11 cellular contexts compared by ENCODE assay signal in the genomic region with DNA sequence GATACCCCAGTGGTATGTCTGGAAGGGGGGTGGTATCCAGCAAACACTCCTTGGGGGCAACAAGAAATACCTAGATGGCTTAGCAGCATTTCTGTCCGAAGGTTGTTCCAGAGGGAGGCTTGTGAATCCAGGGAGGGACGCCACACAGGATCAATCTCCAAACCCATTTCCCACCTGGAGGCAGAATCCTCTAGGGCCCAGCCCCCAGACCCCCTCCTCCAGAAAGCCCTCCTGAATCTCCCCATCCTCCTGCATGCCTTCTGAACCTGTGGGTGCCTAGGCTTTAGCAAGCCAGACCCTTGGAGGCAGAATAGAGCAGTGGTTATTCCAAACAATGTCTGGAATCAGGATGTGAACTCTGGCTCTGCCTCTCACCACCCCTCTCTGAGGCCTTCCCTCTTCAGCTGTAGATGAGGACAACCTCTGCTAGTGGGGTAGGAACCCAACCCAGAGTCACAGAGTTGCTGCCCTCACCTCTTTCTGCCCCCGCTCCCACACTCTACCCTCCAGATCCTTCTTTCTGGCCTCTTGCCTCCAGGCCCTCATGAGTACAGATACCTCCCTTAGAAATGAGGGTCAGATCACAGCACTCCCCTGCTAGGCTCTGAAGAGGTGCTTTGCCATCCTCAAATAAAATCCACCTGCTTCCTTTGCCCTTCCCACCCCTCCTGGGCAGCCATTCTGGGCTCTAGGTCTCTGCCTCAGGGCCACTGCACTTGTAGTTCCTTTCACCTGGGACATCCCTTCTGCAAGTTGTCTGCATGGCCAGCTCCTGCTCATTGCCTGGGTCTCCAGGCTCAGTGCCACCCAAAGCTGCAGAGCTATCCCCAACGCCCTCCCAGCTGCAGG. TPM values are rescaled to one million over a fixed set of nuclear protein-coding genes. Genes with fewer than 3 reads are reported as not detected.
DNase-seq lines count a peak whose midpoint lies in the region; ATAC-seq and TF ChIP-seq lines count a peak whose summit lies in the region.
"Had no signal": no experiment of that assay in that cellular context is flagged by ENCODE, and none has a peak within 500 bp of the region (broad histone marks: within the 10 kb centered on the region; RNA-seq: fewer than 3 reads in every experiment).

No MANE protein-coding gene starts in this region.

- H3K79me2 ChIP-seq in PC-3 (ENCODE audit: low read length): no peaks in the 10 kb centered on the region

- POLR2A ChIA-PET in HEK293T (lab: Yijun Ruan, JAX) (no interaction called here), PC-3 (lab: Charles Lee; ENCODE audit: unreplicated experiment) (no interaction called here)

- no peaks in the 10 kb centered on the region for H3F3A ChIP-seq in PC-3 (ENCODE audit: low read length, unreplicated experiment)

- no peaks in the 10 kb centered on the region for H3K9me3 ChIP-seq in cardiac muscle cell (ENCODE audit: low read depth)
- H3K9me3 ChIP-seq in body of pancreas: no peaks in the 10 kb centered on the region
- no peaks in the 10 kb centered on the region for H3K9me3 ChIP-seq in tibial nerve
- no peaks in the 10 kb centered on the region for H3K9me3 ChIP-seq in PC-3 (ENCODE audit: low read length)

- H3K27me3 ChIP-seq in cardiac muscle cell (no peaks in the 10 kb centered on the region), body of pancreas (no peaks in the 10 kb centered on the region), tibial nerve (no peaks in the 10 kb centered on the region), PC-3 (ENCODE audit: low read length) (no peaks in the 10 kb centered on the region)

- H2AFZ ChIP-seq in PC-3 (ENCODE audit: low read length): no peak overlapping the region

- CTCF ChIA-PET in HEK293T (lab: Yijun Ruan, JAX): no interaction called here
- CTCF ChIA-PET in PC-3 (lab: Charles Lee): no interaction called here

- H3K4me3 ChIP-seq in cardiac muscle cell: no peak overlapping the region
- H3K4me3 ChIP-seq in body of pancreas: no peak overlapping the region
- no peak overlapping the region for H3K4me3 ChIP-seq in tibial nerve
- H3K4me3 ChIP-seq in PC-3 (ENCODE audit: low read length): no peak overlapping the region

- WGBS in body of pancreas, 2 donors: 72 to 80% methylated on average over 4 of the region's 4 CpGs
- whole genome bisulfite sequencing in tibial nerve, 2 donors: 70 to 82% methylated on average over 4 of the region's 4 CpGs

- no peaks in the 10 kb centered on the region for H3K9me3 Mint-ChIP-seq in natural killer cell

- H3K27ac ChIP-seq in cardiac muscle cell (peak overlapping the region; percentile 98), body of pancreas (peak overlapping the region; percentile 97 to 100 (median 99)), tibial nerve (peak overlapping the region; percentile 86 to 96 (median 92)), caudate nucleus (ENCODE audit: low read depth, low read length) (no peak overlapping the region), PC-3 (ENCODE audit: low read length) (no peak overlapping the region)

- TF ChIP-seq CTCF in cardiac muscle cell (IDR thresholded peaks at IDR 0.05; ENCODE audit: low read depth, low read length): no peak
- TF ChIP-seq CTCF in body of pancreas (IDR thresholded peaks at IDR 0.05): no peak
- TF ChIP-seq CTCF in natural killer cell (IDR thresholded peaks at IDR 0.05): no peak
- TF ChIP-seq CTCF in tibial nerve (IDR thresholded peaks at IDR 0.05): no peak
- no peak for TF ChIP-seq CTCF in PC-3 (conservative IDR thresholded peaks at IDR 0.05; ENCODE audit: low read depth, low read length)

- BruUV-seq in PC-3 (replicated peaks; lab: Mats Ljungman, UMichigan): no TSS peak

- peaks cover 8% of the 10 kb centered on the region for H3K36me3 ChIP-seq in cardiac muscle cell
- H3K36me3 ChIP-seq in body of pancreas (replicated peaks in 1 of 2; ENCODE audit: insufficient read depth in 1 of 2, low read depth in 2 of 2): peaks cover 0 to 6% of the 10 kb centered on the region in 2 donors
- peaks cover 0 to 40% (median 0%) of the 10 kb centered on the region in 3 donors for H3K36me3 ChIP-seq in tibial nerve
- no peaks in the 10 kb centered on the region for H3K36me3 ChIP-seq in PC-3 (ENCODE audit: low read depth, low read length)

- no peaks in the 10 kb centered on the region for H3K9me2 ChIP-seq in PC-3 (replicated peaks; ENCODE audit: low read length)

- no peak for TF ChIP-seq EP300 in tibial nerve (IDR thresholded peaks at IDR 0.05)

- peaks cover 29% of the 10 kb centered on the region for H3K4me1 ChIP-seq in cardiac muscle cell (ENCODE audit: low read depth)
- H3K4me1 ChIP-seq in body of pancreas: peaks cover 100% of the 10 kb centered on the region
- peaks cover 0 to 87% (median 32%) of the 10 kb centered on the region in 4 donors for H3K4me1 ChIP-seq in tibial nerve
- peaks cover 27% of the 10 kb centered on the region for H3K4me1 ChIP-seq in PC-3 (ENCODE audit: insufficient read depth, low read length)

- H4K20me1 ChIP-seq in PC-3 (ENCODE audit: low read length): no peaks in the 10 kb centered on the region

- TF ChIP-seq POLR2A in body of pancreas (IDR thresholded peaks at IDR 0.05) (no peak), tibial nerve (IDR thresholded peaks at IDR 0.05) (no peak)

- H3K4me3 Mint-ChIP-seq in natural killer cell: peak overlapping the region; percentile 47

- DNase-seq in cardiac muscle cell (ENCODE audit: low read depth in 1 of 2, low spot score in 1 of 2) (no peak), cardiac septum (ENCODE audit: low spot score) (no peak), body of pancreas (no peak), natural killer cell (no peak), tibial nerve (ENCODE audit: low spot score in 2 of 2) (no peak), HEK293T (ENCODE audit: extremely low spot score) (no peak), caudate nucleus (lab: John Stamatoyannopoulos, UW) (no peak), PC-3 (no peak)
- DNase-seq: AML-193; effector CD4-positive, alpha-beta T cell; NCI-H1105 treated with DMSO at 0.1 percent for 48 hours had no signal

- peaks cover 18% of the 10 kb centered on the region for H3K36me3 Mint-ChIP-seq in natural killer cell

- no peaks in the 10 kb centered on the region for H3K27me3 Mint-ChIP-seq in natural killer cell (ENCODE audit: low read depth in 2 of 2)

- intact Hi-C loops in cardiac septum (cut with DNase I): no loop called here
- intact Hi-C loops in body of pancreas (cut with DNase I): no loop called here
- intact Hi-C loops in natural killer cell (cut with micrococcal nuclease): no loop called here
- intact Hi-C loops in PC-3 (cut with micrococcal nuclease): no loop called here

- H3K4me1 Mint-ChIP-seq in natural killer cell: peaks cover 81 to 92% of the 10 kb centered on the region in 2 donors

- H3K4me2 ChIP-seq in PC-3 (ENCODE audit: low read length): no peak overlapping the region

- H3K27ac Mint-ChIP-seq in natural killer cell: peak overlapping the region; percentile 93 to 95

- no peak overlapping the region for H3K9ac ChIP-seq in PC-3 (ENCODE audit: low read length)

- ATAC-seq in body of pancreas (no peak), natural killer cell (no peak), PC-3 (no peak)

TF ChIP-seq in HEK293T, 16 proteins besides CTCF, POLR2A, EP300 and RAD21:
- TF ChIP-seq SUZ12 (IDR thresholded peaks at IDR 0.05) (no peak), NFRKB (IDR thresholded peaks at IDR 0.05) (no peak), ARNT (IDR thresholded peaks at IDR 0.05) (no peak), FOXM1 (IDR thresholded peaks at IDR 0.05; ENCODE audit: borderline replicate concordance) (no peak), BHLHE40 (IDR thresholded peaks at IDR 0.05; ENCODE audit: borderline replicate concordance) (no peak), SP1 (IDR thresholded peaks at IDR 0.05) (no peak), LEF1 (IDR thresholded peaks at IDR 0.05; ENCODE audit: borderline replicate concordance) (no peak), HDGF (IDR thresholded peaks at IDR 0.05; ENCODE audit: borderline replicate concordance) (no peak), FOXK2 (IDR thresholded peaks at IDR 0.05) (no peak), ELF4 (IDR thresholded peaks at IDR 0.05) (no peak)

RNA-seq across cellular contexts. Expression of a gene that starts 8.1 kb away (rescaled TPM):
- total RNA-seq in cardiac muscle cell (6.9 and 8.2 TPM in 2 replicates), cardiac septum (21.1 TPM), body of pancreas (10 to 100 TPM in 1 of 2 donors, 1 to 10 TPM in 1; 4.9 to 19.8 TPM), natural killer cell (10 to 100 TPM in 2 of 3 donors, 1 to 10 TPM in 1; 2.4 to 23.6 (median 11.3) TPM), tibial nerve (10 to 100 TPM in 1 of 4 donors, 1 to 10 TPM in 3; 5.5 to 15.5 (median 5.8) TPM), PC-3 (2014; rRNA removed) (1.6 and 2.3 TPM in 2 replicates)
- 6.4 and 11.7 TPM in 2 replicates for polyA plus RNA-seq in cardiac muscle cell

RNA-seq across cellular contexts. Expression of a gene that starts 13.5 kb away (rescaled TPM):
- total RNA-seq in cardiac muscle cell (88.2 and 94.7 TPM in 2 replicates), cardiac septum (266 TPM), body of pancreas (10 to 100 TPM; 23.6 to 29.3 TPM), natural killer cell (10 to 100 TPM; 48.0 to 57.7 (median 49.3) TPM), tibial nerve (10 to 100 TPM; 17.2 to 53.7 (median 18.0) TPM), PC-3 (2014; rRNA removed) (142 and 174 TPM in 2 replicates)
- polyA plus RNA-seq in cardiac muscle cell: 77.3 and 94.2 TPM in 2 replicates

RNA-seq across cellular contexts. Expression of a gene that starts 34.2 kb away (rescaled TPM):
- 13.8 and 23.3 TPM in 2 replicates for total RNA-seq in cardiac muscle cell
- 33.9 and 37.4 TPM in 2 replicates for polyA plus RNA-seq in cardiac muscle cell
- 14.4 TPM for total RNA-seq in cardiac septum
- 1 to 10 TPM; 6.7 to 9.6 TPM for total RNA-seq in body of pancreas
- total RNA-seq in natural killer cell: 10 to 100 TPM; 20.5 to 29.3 (median 28.2) TPM
- 10 to 100 TPM in 1 of 4 donors, 1 to 10 TPM in 3; 6.9 to 10.2 (median 8.8) TPM for total RNA-seq in tibial nerve
- 20.3 and 22.2 TPM in 2 replicates for total RNA-seq in PC-3 (2014; rRNA removed)

RNA-seq across cellular contexts. Expression of a gene that starts 35.9 kb away (rescaled TPM):
- total RNA-seq in cardiac muscle cell (34.1 and 39.4 TPM in 2 replicates), cardiac septum (35.7 TPM), body of pancreas (10 to 100 TPM in 1 of 2 donors, 1 to 10 TPM in 1; 6.3 to 11.4 TPM), natural killer cell (10 to 100 TPM in 2 of 3 donors, 1 to 10 TPM in 1; 7.5 to 15.3 (median 11.7) TPM), tibial nerve (10 to 100 TPM; 12.2 to 21.1 (median 19.1) TPM), PC-3 (2014; rRNA removed) (31.2 and 33.9 TPM in 2 replicates)
- polyA plus RNA-seq in cardiac muscle cell: 33.6 and 37.0 TPM in 2 replicates

Comparison
In these comparisons a context has a peak if more than half of its experiments do, and no peak if none do; other contexts are left out.
1. H3K27ac ChIP-seq: peak in cardiac muscle cell (single experiment), body of pancreas (4 of 4) and tibial nerve (4 of 4); none in caudate nucleus (single experiment) and PC-3 (single experiment).